Comparison of ENCODE assay signal across 12 cellular contexts in the genomic region with DNA sequence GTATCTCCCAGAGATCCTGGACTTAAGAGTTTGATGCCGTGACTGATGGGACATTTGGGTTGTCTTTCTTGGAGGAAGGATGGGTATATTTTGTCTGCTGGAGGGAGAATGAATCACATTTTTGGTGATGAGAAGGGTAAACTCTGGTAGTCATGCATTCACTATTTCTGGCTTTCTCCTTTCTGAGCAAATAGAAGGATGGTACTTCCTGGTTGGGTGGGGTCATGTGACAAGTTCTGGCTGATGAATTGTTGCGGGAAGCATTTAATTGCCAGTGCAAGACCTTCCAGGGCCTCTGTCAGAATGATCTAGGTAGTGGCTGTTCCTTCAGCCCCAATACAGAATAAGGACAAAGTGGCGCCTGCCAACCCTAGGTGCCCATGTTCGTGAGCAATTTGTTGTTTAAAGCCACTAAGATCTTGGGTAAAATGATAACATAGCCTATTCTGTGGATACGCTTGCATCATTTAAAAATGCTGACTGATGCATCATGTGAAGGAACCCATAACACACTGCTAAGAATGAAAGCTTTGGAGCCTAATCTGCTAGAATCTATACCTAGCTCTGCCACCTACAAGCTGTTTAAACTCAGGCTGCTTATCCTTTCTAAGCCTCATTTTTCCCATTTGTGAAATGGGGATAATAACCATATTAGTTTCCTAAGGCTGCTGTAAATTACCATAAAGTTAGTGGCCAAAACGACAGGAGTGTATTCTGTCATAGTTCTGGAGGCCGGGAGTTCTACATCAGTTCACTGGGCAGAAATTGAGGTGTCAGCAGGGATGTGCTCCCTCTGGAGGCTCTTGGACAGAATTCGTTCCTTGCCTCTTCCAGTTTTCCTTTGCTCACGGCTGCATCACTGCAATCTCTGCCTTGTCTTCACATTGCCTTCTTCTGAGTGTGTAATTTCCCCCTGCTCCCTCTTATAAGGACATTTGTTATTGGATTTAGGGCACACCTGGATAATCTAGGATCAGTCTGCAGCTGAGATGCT.
DNase-seq lines count a peak whose midpoint lies in the region; ATAC-seq, FAIRE-seq and TF ChIP-seq lines count a peak whose summit lies in the region.
"Had no signal": no experiment of that assay in that cellular context is flagged by ENCODE, and none has a peak within 500 bp of the region (broad histone marks: within the 10 kb centered on the region; RNA-seq: fewer than 3 reads in every experiment).

No MANE protein-coding gene starts in this region.

- no peaks in the 10 kb centered on the region for H3K9me3 ChIP-seq in K562 (replicated peaks; ENCODE audit: control insufficient read depth, insufficient read depth, low read depth, low read length)

- H4K20me1 ChIP-seq in K562 (replicated peaks; ENCODE audit: control insufficient read depth, insufficient read depth, low read length): no peaks in the 10 kb centered on the region

- H3K27me3 Mint-ChIP-seq in nephron progenitor cell (ENCODE audit: low read depth, poor library complexity) (no peaks in the 10 kb centered on the region), glutamatergic neuron (ENCODE audit: unreplicated experiment) (no peaks in the 10 kb centered on the region)
- H3K27me3 Mint-ChIP-seq in activated T-helper 1 cell treated with anti-CD3 and anti-CD28 coated beads, Interleukin-12 subunit alpha, Interleukin-12 subunit beta, Interleukin-2, Interleukin-4 antibody, amounts not matched to agents 30 ng/mL and 10 ng/mL and 1 ng/mL, durations not matched to agents 14 hours and 24 hours and 36 hours (ENCODE audit: insufficient read depth): peaks cover 11% of the 10 kb centered on the region

- DNase-seq in G401 (ENCODE audit: low spot score) (peak; percentile 32), LNCaP clone FGC (ENCODE audit: low read depth) (no peak), K562 (ENCODE audit: extremely low read depth in 1 of 4, low spot score in 3 of 4) (peak in 1 of 4 experiments; percentile 43), nephron progenitor cell (no peak), C1 segment of cervical spinal cord (lab: John Stamatoyannopoulos, UW) (no peak), glutamatergic neuron (no peak)
- DNase-seq in activated T-helper 1 cell treated with anti-CD3 and anti-CD28 coated beads, Interleukin-12 subunit alpha, Interleukin-12 subunit beta, Interleukin-2, Interleukin-4 antibody, amounts not matched to agents 30 ng/mL and 10 ng/mL and 1 ng/mL, durations not matched to agents 14 hours and 24 hours and 36 hours (ENCODE audit: low spot score): no peak
- DNase-seq: activated naive CD4-positive, alpha-beta T cell treated with anti-CD3 and anti-CD28 coated beads, Interleukin-2, amount 50 U/mL, for 16 hours; NCI-H1694; T-helper 9 cell had no signal

- no peaks in the 10 kb centered on the region for H3K79me2 ChIP-seq in K562 (ENCODE audit: control insufficient read depth, insufficient read depth, low read length)

- CTCF ChIA-PET in K562 (lab: Yijun Ruan, JAX; ENCODE audit: low intra/inter-chr PET ratio): no interaction called here

- no peak for TF ChIP-seq EP300 in K562 (IDR thresholded peaks at IDR 0.05; ENCODE audit: low read length)

- H3K4me3 ChIP-seq in LNCaP clone FGC (ENCODE audit: low read depth, low read length) (no peak overlapping the region), K562 (no peak overlapping the region)

- H2AFZ ChIP-seq in K562 (ENCODE audit: low read depth, low read length): peak overlapping the region; percentile 29; the same call in 1 of the 2 replicates

- no peaks in the 10 kb centered on the region for H3K36me3 ChIP-seq in K562 (ENCODE audit: control insufficient read depth, insufficient read depth, low read length)

- no peaks in the 10 kb centered on the region for H3K4me1 ChIP-seq in K562 (replicated peaks in 1 of 2; ENCODE audit: control insufficient read depth in 2 of 2, insufficient read depth in 2 of 2, low read length in 2 of 2)

- no peaks in the 10 kb centered on the region; a peak in 1 of 5 replicates for H3K27me3 ChIP-seq in K562 (ENCODE audit: control insufficient read depth in 2 of 2, insufficient read depth in 2 of 2, low read length in 2 of 2)

- no peaks in the 10 kb centered on the region for H3K9me3 Mint-ChIP-seq in nephron progenitor cell
- no peaks in the 10 kb centered on the region for H3K9me3 Mint-ChIP-seq in glutamatergic neuron (ENCODE audit: unreplicated experiment)
- no peaks in the 10 kb centered on the region for H3K9me3 Mint-ChIP-seq in activated T-helper 1 cell treated with anti-CD3 and anti-CD28 coated beads, Interleukin-12 subunit alpha, Interleukin-12 subunit beta, Interleukin-2, Interleukin-4 antibody, amounts not matched to agents 30 ng/mL and 10 ng/mL and 1 ng/mL, durations not matched to agents 14 hours and 24 hours and 36 hours

- intact Hi-C loops in K562 (cut with micrococcal nuclease): no loop called here
- intact Hi-C loops in activated T-helper 1 cell treated with anti-CD3 and anti-CD28 coated beads, Interleukin-12 subunit alpha, Interleukin-12 subunit beta, Interleukin-2, Interleukin-4 antibody, amounts not matched to agents 30 ng/mL and 10 ng/mL and 1 ng/mL, durations not matched to agents 14 hours and 24 hours and 36 hours (cut with micrococcal nuclease): no loop called here

- WGBS in K562 (ENCODE audit: insufficient coverage, low coverage, missing lambda C conversion rate): 41% methylated on average over 9 of the region's 9 CpGs

- H3K4me3 Mint-ChIP-seq in nephron progenitor cell: no peak overlapping the region
- H3K4me3 Mint-ChIP-seq in glutamatergic neuron (ENCODE audit: unreplicated experiment): no peak overlapping the region
- H3K4me3 Mint-ChIP-seq in activated T-helper 1 cell treated with anti-CD3 and anti-CD28 coated beads, Interleukin-12 subunit alpha, Interleukin-12 subunit beta, Interleukin-2, Interleukin-4 antibody, amounts not matched to agents 30 ng/mL and 10 ng/mL and 1 ng/mL, durations not matched to agents 14 hours and 24 hours and 36 hours: no peak overlapping the region

- TF ChIP-seq POLR2A in K562 (conservative IDR thresholded peaks at IDR 0.05): no peak

- no peaks in the 10 kb centered on the region for H3K9me1 ChIP-seq in K562 (ENCODE audit: control insufficient read depth, insufficient read depth, low read length)

- peak; percentile 75 for ATAC-seq in K562
- no peak for ATAC-seq in GM19395 (IDR thresholded peaks at IDR 0.05; ENCODE audit: unreplicated experiment)
- ATAC-seq: sciatic nerve had no signal

- POLR2A ChIA-PET in K562 (lab: Yijun Ruan, JAX): no interaction called here

- TF ChIP-seq CTCF in LNCaP clone FGC (IDR thresholded peaks at IDR 0.05; ENCODE audit: control insufficient read depth, extremely low read depth, insufficient read depth): peak; percentile 11; the same call in 1 of the 2 replicates
- TF ChIP-seq CTCF in K562 (IDR thresholded peaks at IDR 0.05 in 2 of 3, conservative IDR thresholded peaks at IDR 0.05 in 1 of 3; ENCODE audit: insufficient read depth in 2 of 3, low read depth in 1 of 3, low read length in 3 of 3): peak; percentile 42 to 52 (median 43); a peak in 5 of 6 replicates
- TF ChIP-seq CTCF in nephron progenitor cell (IDR thresholded peaks at IDR 0.05): no peak
- no peak for TF ChIP-seq CTCF in glutamatergic neuron (IDR thresholded peaks at IDR 0.05; ENCODE audit: partially characterized antibody, unreplicated experiment)

- in situ Hi-C loops in G401 (cut with HindIII; ENCODE audit: low sequenced_read_pairs) (no loop called here), K562 (cut with MboI) (no loop called here)

- H3K27ac Mint-ChIP-seq in nephron progenitor cell (peak overlapping the region; percentile 26), glutamatergic neuron (ENCODE audit: unreplicated experiment) (no peak overlapping the region)
- no peak overlapping the region for H3K27ac Mint-ChIP-seq in activated T-helper 1 cell treated with anti-CD3 and anti-CD28 coated beads, Interleukin-12 subunit alpha, Interleukin-12 subunit beta, Interleukin-2, Interleukin-4 antibody, amounts not matched to agents 30 ng/mL and 10 ng/mL and 1 ng/mL, durations not matched to agents 14 hours and 24 hours and 36 hours

- peak in 1 of 2 experiments; percentile 45; a peak in 2 of 4 replicates for TF ChIP-seq RAD21 in K562 (CRISPR knock-in tag; conservative IDR thresholded peaks at IDR 0.05 in 1 of 2, IDR thresholded peaks at IDR 0.05 in 1 of 2)

- H3K4me1 Mint-ChIP-seq in nephron progenitor cell (peaks cover 82% of the 10 kb centered on the region), glutamatergic neuron (ENCODE audit: low read depth, unreplicated experiment) (peaks cover 24% of the 10 kb centered on the region)
- peaks cover 20% of the 10 kb centered on the region for H3K4me1 Mint-ChIP-seq in activated T-helper 1 cell treated with anti-CD3 and anti-CD28 coated beads, Interleukin-12 subunit alpha, Interleukin-12 subunit beta, Interleukin-2, Interleukin-4 antibody, amounts not matched to agents 30 ng/mL and 10 ng/mL and 1 ng/mL, durations not matched to agents 14 hours and 24 hours and 36 hours (ENCODE audit: low read depth)

- no peak overlapping the region for H3K27ac ChIP-seq in K562 (ENCODE audit: extremely low read depth, low read depth, low read length)

- H3K4me2 ChIP-seq in K562 (ENCODE audit: insufficient read depth, low read length): no peak overlapping the region

- BruUV-seq in K562 (replicated peaks; lab: Mats Ljungman, UMichigan): no TSS peak

- no peak overlapping the region for H3K9ac ChIP-seq in K562 (ENCODE audit: insufficient read depth in 1 of 2, low read depth in 2 of 2, low read length in 2 of 2)

- peak; percentile 67 for FAIRE-seq in K562 (lab: Jason Lieb, UNC)

- H3K36me3 Mint-ChIP-seq in nephron progenitor cell (ENCODE audit: low read depth) (peaks cover 4% of the 10 kb centered on the region), glutamatergic neuron (ENCODE audit: unreplicated experiment) (no peaks in the 10 kb centered on the region)
- H3K36me3 Mint-ChIP-seq in activated T-helper 1 cell treated with anti-CD3 and anti-CD28 coated beads, Interleukin-12 subunit alpha, Interleukin-12 subunit beta, Interleukin-2, Interleukin-4 antibody, amounts not matched to agents 30 ng/mL and 10 ng/mL and 1 ng/mL, durations not matched to agents 14 hours and 24 hours and 36 hours (ENCODE audit: low read depth): no peaks in the 10 kb centered on the region

TF ChIP-seq in K562, 482 proteins besides CTCF, POLR2A, EP300 and RAD21 (continues in another document):
- no peak for TF ChIP-seq MYC (IDR thresholded peaks at IDR 0.05; ENCODE audit: low read depth, low read length)
- no peak for TF ChIP-seq MYC (CRISPR knock-in tag; IDR thresholded peaks at IDR 0.05; ENCODE audit: borderline replicate concordance, low read depth)
- TF ChIP-seq IRF2 (CRISPR knock-in tag; IDR thresholded peaks at IDR 0.05): no peak
- TF ChIP-seq, protein P1, sequence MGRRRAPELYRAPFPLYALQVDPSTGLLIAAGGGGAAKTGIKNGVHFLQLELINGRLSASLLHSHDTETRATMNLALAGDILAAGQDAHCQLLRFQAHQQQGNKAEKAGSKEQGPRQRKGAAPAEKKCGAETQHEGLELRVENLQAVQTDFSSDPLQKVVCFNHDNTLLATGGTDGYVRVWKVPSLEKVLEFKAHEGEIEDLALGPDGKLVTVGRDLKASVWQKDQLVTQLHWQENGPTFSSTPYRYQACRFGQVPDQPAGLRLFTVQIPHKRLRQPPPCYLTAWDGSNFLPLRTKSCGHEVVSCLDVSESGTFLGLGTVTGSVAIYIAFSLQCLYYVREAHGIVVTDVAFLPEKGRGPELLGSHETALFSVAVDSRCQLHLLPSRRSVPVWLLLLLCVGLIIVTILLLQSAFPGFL (CRISPR knock-in tag; IDR thresholded peaks at IDR 0.05): no peak

Comparison
In these comparisons a context has a peak if more than half of its experiments do, and no peak if none do; other contexts are left out.
1. CTCF ChIP-seq: peak in LNCaP clone FGC (single experiment) and K562 (3 of 3); none in nephron progenitor cell (single experiment) and glutamatergic neuron (single experiment).